36 cellular contexts compared by ENCODE assay signal in genomic region chrX:106935175-106935574, GRCh38. TPM values are rescaled to one million over a fixed set of nuclear protein-coding genes. Genes with fewer than 3 reads are reported as not detected.
DNase-seq lines count a peak whose midpoint lies in the region; ATAC-seq, FAIRE-seq and TF ChIP-seq lines count a peak whose summit lies in the region.
"Had no signal": no experiment of that assay in that cellular context is flagged by ENCODE, and none has a peak within 500 bp of the region (broad histone marks: within the 10 kb centered on the region; RNA-seq: fewer than 3 reads in every experiment).

No MANE protein-coding gene starts in this region.

- H3K27me3 ChIP-seq in mesendoderm (ENCODE audit: insufficient read depth, low read length, poor library complexity), result no peaks in the 10 kb centered on the region
- H3K27me3 ChIP-seq: esophagus squamous epithelium, gastroesophageal sphincter, spleen, uterus had no signal

- CTCF ChIA-PET in A549 (lab: Yijun Ruan, JAX), result interaction anchor here (1.0 kb wide), 1 partner anchor 43 kb away, joined by 3 read pairs; no protein-coding TSS in a partner anchor

- in situ Hi-C loops in G401 (cut with HindIII; ENCODE audit: low sequenced_read_pairs), result no loop called here

- H4K8ac ChIP-seq in mesendoderm (ENCODE audit: low read depth, low read length), result no peak overlapping the region

- H3K4ac ChIP-seq in mesendoderm (ENCODE audit: low read depth, low read length), result no peak overlapping the region

- H3K4me2 ChIP-seq in A549 (peak overlapping the region; percentile 66; the same call in 2 of the 3 replicates), mesendoderm (ENCODE audit: low read length) (no peak overlapping the region)
- H3K4me2 ChIP-seq: BLaER1 had no signal

- H3K4me1 ChIP-seq in A549, result peaks cover 90% of the 10 kb centered on the region
- peaks cover 9% of the 10 kb centered on the region for H3K4me1 ChIP-seq in mesendoderm (ENCODE audit: control insufficient read depth, low read depth, low read length)
- H3K4me1 ChIP-seq: esophagus squamous epithelium, gastroesophageal sphincter, uterus had no signal

- no peak overlapping the region for H4K5ac ChIP-seq in mesendoderm (ENCODE audit: low read length)

- no peak for TF ChIP-seq POLR2A in A549 (IDR thresholded peaks at IDR 0.05; ENCODE audit: low read length)

- no peaks in the 10 kb centered on the region for H3K9me3 ChIP-seq in A549
- H3K9me3 ChIP-seq: BLaER1, esophagus squamous epithelium, gastroesophageal sphincter, spleen, thoracic aorta, uterus had no signal

- H3K4me3 ChIP-seq in A549, result no peak overlapping the region
- H3K4me3 ChIP-seq in fibroblast of mammary gland (ENCODE audit: control insufficient read depth, low read depth, low read length), result no peak overlapping the region
- H3K4me3 ChIP-seq in mesendoderm (ENCODE audit: low read length), result no peak overlapping the region
- H3K4me3 ChIP-seq: BLaER1, esophagus squamous epithelium, gastroesophageal sphincter, SK-N-MC, spleen, thoracic aorta, uterus had no signal

- H3K9ac ChIP-seq in mesendoderm (ENCODE audit: low read length), result no peak overlapping the region
- H3K9ac ChIP-seq: BLaER1 had no signal

- POLR2A ChIA-PET in A549 (lab: Yijun Ruan, JAX), result interaction anchor here (0.8 kb wide), 1 partner anchor 17 kb away, joined by 3 read pairs; no protein-coding TSS in a partner anchor

- 20% methylated on average over 4 of the region's 4 CpGs for WGBS in A549 (ENCODE audit: missing lambda C conversion rate)
- WGBS in mesendoderm (ENCODE audit: extremely low coverage, insufficient coverage, low lambda C conversion rate), result no CpG with 5 or more reads among the region's 4 CpGs

- TF ChIP-seq CTCF in A549 (IDR thresholded peaks at IDR 0.05) (no peak), fibroblast of mammary gland (conservative IDR thresholded peaks at IDR 0.05; ENCODE audit: control insufficient read depth, insufficient read depth, low read depth, low read length) (no peak)

- no peaks in the 10 kb centered on the region for H3K79me1 ChIP-seq in mesendoderm (ENCODE audit: low read length)

- FAIRE-seq in A549 (lab: Jason Lieb, UNC), result no peak

- H3K36me3 ChIP-seq in mesendoderm (ENCODE audit: control insufficient read depth, insufficient read depth, low read length), result no peaks in the 10 kb centered on the region
- H3K36me3 ChIP-seq: BLaER1, esophagus squamous epithelium, spleen, thoracic aorta, uterus had no signal

- no peaks in the 10 kb centered on the region for H3K79me2 ChIP-seq in mesendoderm (ENCODE audit: control insufficient read depth, insufficient read depth, low read length)

- TF ChIP-seq RAD21 in A549 (conservative IDR thresholded peaks at IDR 0.05 in 1 of 2, IDR thresholded peaks at IDR 0.05 in 1 of 2), result no peak

- ATAC-seq in A549 (no peak), GM21576 (IDR thresholded peaks at IDR 0.05; ENCODE audit: unreplicated experiment) (no peak), HG03039 (IDR thresholded peaks at IDR 0.05; ENCODE audit: unreplicated experiment) (no peak)
- ATAC-seq: activated naive CD8-positive, alpha-beta T cell treated with anti-CD3 and anti-CD28 coated beads, Interleukin-2, amount 50 U/mL, for 24 hours; activated T-cell treated with anti-CD3 and anti-CD28 coated beads, Interleukin-2, amount 50 U/mL, for 4 hours; gastroesophageal sphincter; left lobe of liver; right cardiac atrium; stimulated activated naive CD8-positive, alpha-beta T cell treated with anti-CD3 and anti-CD28 coated beads, Interleukin-15, Interleukin-2, amounts not matched to agents 100 U/mL and 50 U/mL, for 24 hours; WTC11 had no signal

- no peak overlapping the region for H3K18ac ChIP-seq in mesendoderm (ENCODE audit: low read length)

- no peak overlapping the region for H2AK5ac ChIP-seq in mesendoderm (ENCODE audit: low read length)

- TF ChIP-seq EP300 in A549 (IDR thresholded peaks at IDR 0.05), result peak; percentile 58 to 92; a peak in 3 of 5 replicates

- H3K27ac ChIP-seq in A549 (peak overlapping the region; percentile 92 to 99), mesendoderm (ENCODE audit: low read depth, low read length) (no peak overlapping the region)
- H3K27ac ChIP-seq: BLaER1, esophagus squamous epithelium, gastroesophageal sphincter, SK-N-MC, spleen, thoracic aorta, uterus had no signal

- H2BK120ac ChIP-seq in mesendoderm (ENCODE audit: low read depth, low read length), result no peak overlapping the region

- no peak overlapping the region for H3K23ac ChIP-seq in mesendoderm (ENCODE audit: low read length)

- no peak overlapping the region for H2BK5ac ChIP-seq in mesendoderm (ENCODE audit: low read length)

- no peak overlapping the region for H2BK15ac ChIP-seq in mesendoderm (replicated peaks; ENCODE audit: low read depth)

- peak overlapping the region; percentile 25 for H3K56ac ChIP-seq in mesendoderm (ENCODE audit: low read length)

- peak in 1 of 2 experiments; percentile 51 for DNase-seq in A549 (ENCODE audit: low read depth in 1 of 2, low spot score in 1 of 2)
- DNase-seq in HK-2 (ENCODE audit: unreplicated experiment), result peak; percentile 75
- peak; percentile 27 for DNase-seq in fibroblast of mammary gland (ENCODE audit: low read depth)
- no peak for DNase-seq in mesendoderm
- DNase-seq in effector CD8-positive, alpha-beta T cell (lab: John Stamatoyannopoulos, UW), result no peak
- no peak for DNase-seq in G401 (ENCODE audit: low spot score)
- DNase-seq: activated CD4-positive, alpha-beta T cell treated with anti-CD3 and anti-CD28 coated beads, Interleukin-2, amount 50 U/mL, for 1 hour; activated gamma-delta T cell treated with Interleukin-2 at 50 U/mL for 16 hours; activated naive CD8-positive, alpha-beta T cell treated with anti-CD3 and anti-CD28 coated beads, Interleukin-2, amount 50 U/mL, for 24 hours; activated T-cell treated with anti-CD3 and anti-CD28 coated beads, Interleukin-2, amount 50 U/mL, for 4 hours; caudate nucleus; COR-L47; cortex of kidney; DMS79; esophagus squamous epithelium; GDM1; hippocampal formation; NCI-H1694 treated with DMSO at 0.1 percent for 48 hours; NCI-H524 treated with DMSO at 0.1 percent for 48 hours; NK-92 treated with Interleukin-12 subunit alpha and Interleukin-12 subunit beta, amount 100 ng/mL, for 24 hours; spleen; stimulated activated CD4-positive, alpha-beta T cell treated with anti-CD3 and anti-CD28 coated beads, Interleukin-2, amount 100 ng/mL, for 24 hours; stimulated activated naive CD8-positive, alpha-beta T cell treated with anti-CD3 and anti-CD28 coated beads, Interleukin-15, Interleukin-2, amounts not matched to agents 100 U/mL and 50 U/mL, for 24 hours; uterus had no signal

TF ChIP-seq in A549, 52 proteins besides CTCF, POLR2A, EP300 and RAD21 (continues in another document):
- TF ChIP-seq JUNB (IDR thresholded peaks at IDR 0.05), result peak; percentile 62; the same call in 1 of the 2 replicates
- TF ChIP-seq, protein P1, sequence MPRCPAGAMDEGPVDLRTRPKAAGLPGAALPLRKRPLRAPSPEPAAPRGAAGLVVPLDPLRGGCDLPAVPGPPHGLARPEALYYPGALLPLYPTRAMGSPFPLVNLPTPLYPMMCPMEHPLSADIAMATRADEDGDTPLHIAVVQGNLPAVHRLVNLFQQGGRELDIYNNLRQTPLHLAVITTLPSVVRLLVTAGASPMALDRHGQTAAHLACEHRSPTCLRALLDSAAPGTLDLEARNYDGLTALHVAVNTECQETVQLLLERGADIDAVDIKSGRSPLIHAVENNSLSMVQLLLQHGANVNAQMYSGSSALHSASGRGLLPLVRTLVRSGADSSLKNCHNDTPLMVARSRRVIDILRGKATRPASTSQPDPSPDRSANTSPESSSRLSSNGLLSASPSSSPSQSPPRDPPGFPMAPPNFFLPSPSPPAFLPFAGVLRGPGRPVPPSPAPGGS (IDR thresholded peaks at IDR 0.05), result 0 out of 3 replicates have a peak, but pooled peaks have one; percentile 24
- TF ChIP-seq JUN (IDR thresholded peaks at IDR 0.05), result peak in 1 of 2 experiments; percentile 65; a peak in 2 of 5 replicates
- TF ChIP-seq RCOR1 (IDR thresholded peaks at IDR 0.05; ENCODE audit: low read depth, low read length), result no peak
- TF ChIP-seq KDM1A (IDR thresholded peaks at IDR 0.05; ENCODE audit: low read depth), result no peak
- TF ChIP-seq, protein P2, sequence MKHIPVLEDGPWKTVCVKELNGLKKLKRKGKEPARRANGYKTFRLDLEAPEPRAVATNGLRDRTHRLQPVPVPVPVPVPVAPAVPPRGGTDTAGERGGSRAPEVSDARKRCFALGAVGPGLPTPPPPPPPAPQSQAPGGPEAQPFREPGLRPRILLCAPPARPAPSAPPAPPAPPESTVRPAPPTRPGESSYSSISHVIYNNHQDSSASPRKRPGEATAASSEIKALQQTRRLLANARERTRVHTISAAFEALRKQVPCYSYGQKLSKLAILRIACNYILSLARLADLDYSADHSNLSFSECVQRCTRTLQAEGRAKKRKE (CRISPR knock-in tag; IDR thresholded peaks at IDR 0.05; ENCODE audit: low read depth), result no peak
- no peak; the same call in 1 of the 2 replicates for TF ChIP-seq GATA3 (IDR thresholded peaks at IDR 0.05; ENCODE audit: borderline replicate concordance)
- TF ChIP-seq, protein P3, sequence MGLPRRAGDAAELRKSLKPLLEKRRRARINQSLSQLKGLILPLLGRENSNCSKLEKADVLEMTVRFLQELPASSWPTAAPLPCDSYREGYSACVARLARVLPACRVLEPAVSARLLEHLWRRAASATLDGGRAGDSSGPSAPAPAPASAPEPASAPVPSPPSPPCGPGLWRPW (IDR thresholded peaks at IDR 0.05), result no peak

RNA-seq across cellular contexts. Expression of gene CLDN2, which starts 15.0 kb away (rescaled TPM):
- polyA plus RNA-seq in A549 (2011; rRNA removed) (28.1 and 49.2 TPM in 2 replicates), A549 (2017; fragmentation: RNase III; extraction: RNeasy Plus Mini Kit Qiagen cat#74134 plus additional on column Dnase treatment) (18.7 to 28.6 TPM (median 24.8 TPM) in 3 replicates)
- polyA plus RNA-seq in A549 (2012; cell fraction: cytosol; rRNA removed), result 5.3 and 6.4 TPM in 2 replicates
- polyA plus RNA-seq in A549 (2012; cell fraction: nucleus; rRNA removed), result 5.9 and 7.0 TPM in 2 replicates
- polyA minus RNA-seq in A549 (2011; rRNA and poly(A)+ RNA removed), result 23.4 and 35.7 TPM in 2 replicates
- 0.01 TPM for polyA plus RNA-seq in mesendoderm (2013, experiment 1 of 2)
- polyA plus RNA-seq in mesendoderm (2013, experiment 2 of 2), result not detected
- not detected in 2 replicates for total RNA-seq in G401 (2014; rRNA removed; shearing (Covaris generic))
- total RNA-seq: activated T-cell treated with anti-CD3 and anti-CD28 coated beads, Interleukin-2, amount 50 U/mL, for 4 hours; esophagus squamous epithelium; gastroesophageal sphincter; H4; right cardiac atrium; spleen; T-helper 1 cell treated with Interleukin-12 subunit alpha and Interleukin-12 subunit beta and Interleukin-4 antibody, amounts not matched to agents 30 ng/mL and 1 ng/mL, for 36 hours; thoracic aorta had no signal
- polyA plus RNA-seq: spleen had no signal

RNA-seq across cellular contexts. Expression of gene RIPPLY1, which starts 32.0 kb away (rescaled TPM):
- 0.14 and 0.28 TPM in 2 replicates for polyA plus RNA-seq in A549 (2011; rRNA removed)
- polyA plus RNA-seq in A549 (2012; cell fraction: cytosol; rRNA removed), result 0.06 TPM in 1 of 2 replicates, not detected in the other
- polyA plus RNA-seq in A549 (2012; cell fraction: nucleus; rRNA removed), result 0.11 and 0.26 TPM in 2 replicates
- 0.10 to 0.17 TPM (median 0.11 TPM) in 3 replicates for polyA plus RNA-seq in A549 (2017; fragmentation: RNase III; extraction: RNeasy Plus Mini Kit Qiagen cat#74134 plus additional on column Dnase treatment)
- polyA minus RNA-seq in A549 (2011; rRNA and poly(A)+ RNA removed), result 0.29 TPM in 1 of 2 replicates, not detected in the other
- 0.03 TPM for polyA plus RNA-seq in mesendoderm (2013, experiment 1 of 2)
- polyA plus RNA-seq in mesendoderm (2013, experiment 2 of 2), result 0.07 TPM
- not detected in 2 replicates for total RNA-seq in G401 (2014; rRNA removed; shearing (Covaris generic))
- total RNA-seq: activated T-cell treated with anti-CD3 and anti-CD28 coated beads, Interleukin-2, amount 50 U/mL, for 4 hours; esophagus squamous epithelium; gastroesophageal sphincter; H4; right cardiac atrium; spleen; T-helper 1 cell treated with Interleukin-12 subunit alpha and Interleukin-12 subunit beta and Interleukin-4 antibody, amounts not matched to agents 30 ng/mL and 1 ng/mL, for 36 hours; thoracic aorta; uterus; WTC11 had no signal
- polyA plus RNA-seq: AG04450, right cardiac atrium, spleen had no signal

Comparison
In these comparisons a context has a peak if more than half of its experiments do, and no peak if none do; other contexts are left out.
1. DNase-seq: peak in HK-2 (single experiment) and fibroblast of mammary gland (single experiment); none in mesendoderm (single experiment), effector CD8-positive, alpha-beta T cell (single experiment) and G401 (single experiment).